In the genomic region with DNA sequence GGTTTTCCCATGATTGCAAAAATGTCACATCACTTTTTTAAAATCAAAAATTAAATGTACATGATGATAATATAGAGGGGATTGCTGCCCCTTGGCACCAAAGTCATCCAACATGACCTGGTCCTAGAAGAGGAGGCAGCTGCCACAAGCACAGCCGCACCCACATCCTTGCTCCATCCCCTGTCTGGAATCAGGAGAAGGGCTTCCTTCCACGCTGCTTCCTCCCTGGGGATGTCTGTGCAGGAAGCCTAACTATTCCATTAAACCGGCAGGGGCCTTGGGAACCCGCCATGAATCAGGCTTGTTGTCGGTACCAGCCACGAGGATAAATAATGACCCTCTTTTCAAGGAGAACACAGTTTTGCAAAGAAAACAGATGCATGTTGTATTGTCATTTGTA, we compare ENCODE assay signal across 26 cellular contexts.
"Had no signal": no experiment of that assay in that cellular context is flagged by ENCODE, and none has a peak within 500 bp of the region (broad histone marks: within the 10 kb centered on the region; RNA-seq: fewer than 3 reads in every experiment).

No MANE protein-coding gene starts in this region.

- H3K27me3 ChIP-seq: body of pancreas, colonic mucosa had no signal

- H3K36me3 ChIP-seq: adrenal gland, colonic mucosa, gastrocnemius medialis had no signal

- H3K27ac Mint-ChIP-seq: activated CD8-positive, alpha-beta T cell treated with anti-CD3 and anti-CD28 coated beads for 36 hours; activated naive CD8-positive, alpha-beta T cell; activated naive CD8-positive, alpha-beta T cell treated with anti-CD3 and anti-CD28 coated beads, Interleukin-2, amount 50 U/mL, for 24 hours; activated T-helper 17 cell treated with anti-CD3 and anti-CD28 coated beads, Interleukin-2, amount 50 U/mL, for 72 hours; dendritic cell treated with granulocyte-macrophage colony-stimulating factor and Interleukin-4, amounts not matched to agents 40 ng/mL and 50 ng/mL, for 4 days; endodermal cell; T-cell; T-helper 1 cell treated with Interleukin-12 subunit alpha and Interleukin-12 subunit beta and Interleukin-4 antibody, amounts not matched to agents 30 μg/mL and 1 μg/mL, for 36 hours; WTC11 had no signal

- DNase-seq: activated CD4-positive, alpha-beta T cell treated with anti-CD3 and anti-CD28 coated beads for 1 hour; activated effector memory CD4-positive, alpha-beta T cell treated with Interleukin-2 at 50 U/mL for 16 hours; aorta; central memory CD4-positive, alpha-beta T cell; cerebellar nuclear complex; colonic mucosa; effector memory CD4-positive, alpha-beta T cell; foreskin fibroblast; gastrocnemius medialis; SW 1271 had no signal

- H3K4me3 Mint-ChIP-seq: activated CD8-positive, alpha-beta T cell treated with anti-CD3 and anti-CD28 coated beads for 36 hours; activated naive CD8-positive, alpha-beta T cell; activated naive CD8-positive, alpha-beta T cell treated with anti-CD3 and anti-CD28 coated beads, Interleukin-2, amount 50 U/mL, for 24 hours; activated T-cell treated with anti-CD3 and anti-CD28 coated beads, Interleukin-2, amount 50 U/mL, for 4 hours; activated T-helper 17 cell treated with anti-CD3 and anti-CD28 coated beads, Interleukin-2, amount 50 U/mL, for 72 hours; dendritic cell treated with granulocyte-macrophage colony-stimulating factor and Interleukin-4, amounts not matched to agents 40 ng/mL and 50 ng/mL, for 4 days; endodermal cell; T-cell; T-helper 1 cell treated with Interleukin-12 subunit alpha and Interleukin-12 subunit beta and Interleukin-4 antibody, amounts not matched to agents 30 μg/mL and 1 μg/mL, for 36 hours; WTC11 had no signal

- H3K36me3 Mint-ChIP-seq: activated naive CD8-positive, alpha-beta T cell; T-cell had no signal

- H3K27ac ChIP-seq: adrenal gland, body of pancreas, colonic mucosa, dorsolateral prefrontal cortex, gastrocnemius medialis, VCaP had no signal

- H3K9me3 ChIP-seq: adrenal gland, body of pancreas, colonic mucosa, gastrocnemius medialis had no signal

- H3K4me1 Mint-ChIP-seq: activated naive CD8-positive, alpha-beta T cell treated with anti-CD3 and anti-CD28 coated beads, Interleukin-2, amount 50 U/mL, for 24 hours; activated T-helper 17 cell treated with anti-CD3 and anti-CD28 coated beads, Interleukin-2, amount 50 U/mL, for 72 hours; endodermal cell; T-cell; WTC11 had no signal

- H3K4me1 ChIP-seq: adrenal gland, body of pancreas, colonic mucosa, gastrocnemius medialis had no signal

- H3K4me3 ChIP-seq: adrenal gland, body of pancreas, colonic mucosa, dorsolateral prefrontal cortex, gastrocnemius medialis had no signal

- FAIRE-seq: TTC549 had no signal

- ATAC-seq: activated naive CD8-positive, alpha-beta T cell treated with anti-CD3 and anti-CD28 coated beads, Interleukin-2, amount 50 U/mL, for 24 hours; activated T-helper 17 cell treated with anti-CD3 and anti-CD28 coated beads, Interleukin-2, amount 50 U/mL, for 72 hours; body of pancreas; esophagus mucosa; gastrocnemius medialis; WTC11 had no signal

- H3K9me3 Mint-ChIP-seq: activated CD8-positive, alpha-beta T cell treated with anti-CD3 and anti-CD28 coated beads for 36 hours; activated naive CD8-positive, alpha-beta T cell treated with anti-CD3 and anti-CD28 coated beads, Interleukin-2, amount 50 U/mL, for 24 hours; activated T-cell treated with anti-CD3 and anti-CD28 coated beads, Interleukin-2, amount 50 U/mL, for 4 hours; activated T-helper 17 cell treated with anti-CD3 and anti-CD28 coated beads, Interleukin-2, amount 50 U/mL, for 72 hours; dendritic cell treated with granulocyte-macrophage colony-stimulating factor and Interleukin-4, amounts not matched to agents 40 ng/mL and 50 ng/mL, for 4 days; endodermal cell; T-cell; T-helper 1 cell treated with Interleukin-12 subunit alpha and Interleukin-12 subunit beta and Interleukin-4 antibody, amounts not matched to agents 30 μg/mL and 1 μg/mL, for 36 hours had no signal
